Comparison of ENCODE assay signal across 9 cellular contexts in the genomic region with DNA sequence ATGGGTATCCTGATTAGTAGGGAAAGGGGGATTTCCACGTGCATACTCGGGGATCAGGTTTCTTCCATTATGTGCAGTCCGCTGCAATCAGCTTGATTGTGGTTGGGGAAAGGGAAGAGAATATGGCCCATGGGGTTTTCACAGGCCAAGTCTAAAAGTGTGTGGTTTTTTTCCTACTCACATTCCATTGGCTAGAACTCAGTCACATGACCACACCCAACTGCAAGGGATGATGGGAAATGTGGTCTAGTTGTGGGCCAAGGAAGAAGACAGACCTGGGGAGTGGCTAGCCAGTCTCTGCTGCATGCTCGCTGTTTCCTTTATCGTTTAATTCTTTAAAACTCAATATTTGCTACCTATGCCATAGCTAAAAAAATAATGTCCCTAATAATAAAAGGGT.
DNase-seq lines count a peak whose midpoint lies in the region; ATAC-seq, FAIRE-seq and TF ChIP-seq lines count a peak whose summit lies in the region.
"Had no signal": no experiment of that assay in that cellular context is flagged by ENCODE, and none has a peak within 500 bp of the region (broad histone marks: within the 10 kb centered on the region; RNA-seq: fewer than 3 reads in every experiment).

No MANE protein-coding gene starts in this region.

- FAIRE-seq in small intestine (lab: Jason Lieb, UNC), result no peak

- TF ChIP-seq CTCF in activated CD8-positive, alpha-beta T cell treated with anti-CD3 and anti-CD28 coated beads for 36 hours (IDR thresholded peaks at IDR 0.05), result no peak
- TF ChIP-seq CTCF in NB4 (IDR thresholded peaks at IDR 0.05; ENCODE audit: low read depth, low read length) (no peak), VCaP (conservative IDR thresholded peaks at IDR 0.05) (no peak), vagina (IDR thresholded peaks at IDR 0.05) (no peak)

- H3K27me3 Mint-ChIP-seq in activated CD8-positive, alpha-beta T cell treated with anti-CD3 and anti-CD28 coated beads for 36 hours, result peaks cover 13% of the 10 kb centered on the region
- H3K27me3 Mint-ChIP-seq in activated CD8-positive, alpha-beta T cell treated with anti-CD3 and anti-CD28 coated beads, Interleukin-2, amount 10 ng/mL, durations not matched to agents 7 days and 5 days (ENCODE audit: low read depth), result peaks cover 17% of the 10 kb centered on the region

- peak; percentile 5 for DNase-seq in activated CD8-positive, alpha-beta T cell treated with anti-CD3 and anti-CD28 coated beads for 36 hours
- DNase-seq in activated CD8-positive, alpha-beta T cell treated with anti-CD3 and anti-CD28 coated beads, Interleukin-2, amount 10 ng/mL, durations not matched to agents 7 days and 5 days, result no peak
- DNase-seq in NB4 (ENCODE audit: low read depth) (peak; percentile 74), small intestine (peak; percentile 18), vagina (ENCODE audit: extremely low spot score in 2 of 2) (no peak), NCI-H2196 (lab: John Stamatoyannopoulos, UW; ENCODE audit: unreplicated experiment) (no peak), NCI-H187 (lab: John Stamatoyannopoulos, UW) (no peak)
- DNase-seq: heart right ventricle had no signal

- H3K9me3 ChIP-seq in small intestine (ENCODE audit: control insufficient read depth, low read depth) (no peaks in the 10 kb centered on the region), vagina (no peaks in the 10 kb centered on the region)
- H3K9me3 ChIP-seq: heart right ventricle had no signal

- ATAC-seq in activated CD8-positive, alpha-beta T cell treated with anti-CD3 and anti-CD28 coated beads for 36 hours, result no peak
- no peak for ATAC-seq in activated CD8-positive, alpha-beta T cell treated with anti-CD3 and anti-CD28 coated beads, Interleukin-2, amount 10 ng/mL, durations not matched to agents 7 days and 5 days

- H3K27ac Mint-ChIP-seq in activated CD8-positive, alpha-beta T cell treated with anti-CD3 and anti-CD28 coated beads for 36 hours, result no peak overlapping the region
- H3K27ac Mint-ChIP-seq in activated CD8-positive, alpha-beta T cell treated with anti-CD3 and anti-CD28 coated beads, Interleukin-2, amount 10 ng/mL, durations not matched to agents 7 days and 5 days, result no peak overlapping the region

- H3K27ac ChIP-seq in VCaP (peak overlapping the region; percentile 43; the same call in 1 of the 2 replicates), small intestine (ENCODE audit: low read depth in 1 of 2, low read length in 1 of 2) (no peak overlapping the region), vagina (no peak overlapping the region)
- H3K27ac ChIP-seq: heart right ventricle had no signal

- TF ChIP-seq POLR2A in NB4 (IDR thresholded peaks at IDR 0.05; ENCODE audit: extremely low read depth, insufficient read length), result no peak
- TF ChIP-seq POLR2A in vagina (IDR thresholded peaks at IDR 0.05), result no peak

- H3K4me3 ChIP-seq in NB4 (ENCODE audit: low read depth, low read length), result no peak overlapping the region
- H3K4me3 ChIP-seq in small intestine (ENCODE audit: low read depth in 1 of 2, low read length in 2 of 2), result no peak overlapping the region
- H3K4me3 ChIP-seq in vagina, result no peak overlapping the region
- H3K4me3 ChIP-seq: heart right ventricle had no signal

- POLR2A ChIA-PET in activated CD8-positive, alpha-beta T cell treated with anti-CD3 and anti-CD28 coated beads for 36 hours (lab: Charles Lee), result no interaction called here
- POLR2A ChIA-PET in activated CD8-positive, alpha-beta T cell treated with anti-CD3 and anti-CD28 coated beads, Interleukin-2, amount 10 ng/mL, durations not matched to agents 7 days and 5 days (lab: Charles Lee), result no interaction called here

- no peaks in the 10 kb centered on the region for H3K36me3 ChIP-seq in small intestine (ENCODE audit: control insufficient read depth in 2 of 2, insufficient read depth in 2 of 2, low read length in 2 of 2)
- no peaks in the 10 kb centered on the region for H3K36me3 ChIP-seq in vagina
- H3K36me3 ChIP-seq: heart right ventricle had no signal

- H3K4me1 ChIP-seq in small intestine (ENCODE audit: control insufficient read depth in 2 of 2, insufficient read depth in 1 of 2, low read depth in 1 of 2, low read length in 1 of 2) (no peaks in the 10 kb centered on the region), vagina (no peaks in the 10 kb centered on the region)
- H3K4me1 ChIP-seq: heart right ventricle had no signal

- CTCF ChIA-PET in activated CD8-positive, alpha-beta T cell treated with anti-CD3 and anti-CD28 coated beads for 36 hours (lab: Charles Lee), result no interaction called here
- CTCF ChIA-PET in activated CD8-positive, alpha-beta T cell treated with anti-CD3 and anti-CD28 coated beads, Interleukin-2, amount 10 ng/mL, durations not matched to agents 7 days and 5 days (lab: Charles Lee), result no interaction called here

- H3K4me1 Mint-ChIP-seq in activated CD8-positive, alpha-beta T cell treated with anti-CD3 and anti-CD28 coated beads for 36 hours (ENCODE audit: low read depth), result no peaks in the 10 kb centered on the region
- no peaks in the 10 kb centered on the region for H3K4me1 Mint-ChIP-seq in activated CD8-positive, alpha-beta T cell treated with anti-CD3 and anti-CD28 coated beads, Interleukin-2, amount 10 ng/mL, durations not matched to agents 7 days and 5 days (ENCODE audit: low read depth)

- no peaks in the 10 kb centered on the region for H3K27me3 ChIP-seq in small intestine (ENCODE audit: control insufficient read depth in 2 of 2, insufficient read depth in 2 of 2, low read length in 2 of 2)
- H3K27me3 ChIP-seq in vagina, result no peaks in the 10 kb centered on the region

- H3K36me3 Mint-ChIP-seq in activated CD8-positive, alpha-beta T cell treated with anti-CD3 and anti-CD28 coated beads for 36 hours (ENCODE audit: low read depth), result no peaks in the 10 kb centered on the region
- no peaks in the 10 kb centered on the region for H3K36me3 Mint-ChIP-seq in activated CD8-positive, alpha-beta T cell treated with anti-CD3 and anti-CD28 coated beads, Interleukin-2, amount 10 ng/mL, durations not matched to agents 7 days and 5 days (ENCODE audit: low read depth)

- H3K4me3 Mint-ChIP-seq in activated CD8-positive, alpha-beta T cell treated with anti-CD3 and anti-CD28 coated beads for 36 hours, result no peak overlapping the region
- no peak overlapping the region for H3K4me3 Mint-ChIP-seq in activated CD8-positive, alpha-beta T cell treated with anti-CD3 and anti-CD28 coated beads, Interleukin-2, amount 10 ng/mL, durations not matched to agents 7 days and 5 days

- H3K9me3 Mint-ChIP-seq in activated CD8-positive, alpha-beta T cell treated with anti-CD3 and anti-CD28 coated beads for 36 hours, result no peaks in the 10 kb centered on the region
- H3K9me3 Mint-ChIP-seq in activated CD8-positive, alpha-beta T cell treated with anti-CD3 and anti-CD28 coated beads, Interleukin-2, amount 10 ng/mL, durations not matched to agents 7 days and 5 days (ENCODE audit: insufficient read depth), result no peaks in the 10 kb centered on the region

- intact Hi-C loops in activated CD8-positive, alpha-beta T cell treated with anti-CD3 and anti-CD28 coated beads for 36 hours (cut with micrococcal nuclease), result no loop called here
- intact Hi-C loops in vagina (cut with DNase I), result no loop called here

- WGBS in small intestine, 3 donors, result 72 to 79% (median 73%) methylated on average over 5 of the region's 5 CpGs

Comparison
In these comparisons a context has a peak if more than half of its experiments do, and no peak if none do; other contexts are left out.
1. DNase-seq: peak in activated CD8-positive, alpha-beta T cell treated with anti-CD3 and anti-CD28 coated beads for 36 hours (single experiment), NB4 (single experiment) and small intestine (single experiment); none in activated CD8-positive, alpha-beta T cell treated with anti-CD3 and anti-CD28 coated beads, Interleukin-2, amount 10 ng/mL, durations not matched to agents 7 days and 5 days (single experiment), vagina (0 of 2), NCI-H2196 (single experiment) and NCI-H187 (0 of 2).